ENCODE assay signal across 9 cellular contexts in genomic region chr2:202049092-202049728, GRCh38. TPM values are rescaled to one million over a fixed set of nuclear protein-coding genes. Genes with fewer than 3 reads are reported as not detected.
"Had no signal": no experiment of that assay in that cellular context is flagged by ENCODE, and none has a peak within 500 bp of the region (broad histone marks: within the 10 kb centered on the region; RNA-seq: fewer than 3 reads in every experiment).

No MANE protein-coding gene starts in this region.

- H3K4me2 ChIP-seq: GM23338 had no signal

- DNase-seq: H9, HCEC 1CT, HFFc6, KG1 had no signal

- H2AFZ ChIP-seq: GM23338 had no signal

- FAIRE-seq: H1, H54, HTR-8/SVneo had no signal

- ATAC-seq: GM23338 had no signal

- H3K4me3 ChIP-seq: GM23338 had no signal

- H3K9me3 Mint-ChIP-seq: GM23338, H9, HFFc6, IgD-negative memory B cell had no signal

- H3K4me1 Mint-ChIP-seq: IgD-negative memory B cell had no signal

- H3K4me3 Mint-ChIP-seq: GM23338, H9, HFFc6 had no signal

- H3K27ac Mint-ChIP-seq: GM23338, H9, HFFc6, IgD-negative memory B cell had no signal

- H3K36me3 Mint-ChIP-seq: IgD-negative memory B cell had no signal

RNA-seq across cellular contexts. Expression of gene KIAA2012, which starts 23.8 kb away (rescaled TPM):
- total RNA-seq: H1, H9 had no signal
- polyA plus RNA-seq: H1, IgD-negative memory B cell had no signal
